26 cellular contexts compared by ENCODE assay signal in genomic region chr13:86882835-86883234, GRCh38.
DNase-seq lines count a peak whose midpoint lies in the region; ATAC-seq, FAIRE-seq and TF ChIP-seq lines count a peak whose summit lies in the region.
"Had no signal": no experiment of that assay in that cellular context is flagged by ENCODE, and none has a peak within 500 bp of the region (broad histone marks: within the 10 kb centered on the region; RNA-seq: fewer than 3 reads in every experiment).

No MANE protein-coding gene starts in this region.

- H4K5ac ChIP-seq in IMR-90 (ENCODE audit: low read depth, low read length) (no peak overlapping the region), H1 (ENCODE audit: insufficient read length, low read depth, low read length) (no peak overlapping the region)

- H3K36me3 ChIP-seq in IMR-90 (ENCODE audit: control insufficient read depth, insufficient read depth, low read length): no peaks in the 10 kb centered on the region
- no peaks in the 10 kb centered on the region for H3K36me3 ChIP-seq in H1 (ENCODE audit: control insufficient read depth in 2 of 4, insufficient read depth in 4 of 4, low read length in 3 of 4)
- H3K36me3 ChIP-seq: gastrocnemius medialis, prostate gland, thoracic aorta had no signal

- no peak overlapping the region; the same call in 1 of the 2 replicates for H2BK12ac ChIP-seq in H1 (ENCODE audit: low read depth, low read length)

- no peak overlapping the region for H2AFZ ChIP-seq in IMR-90 (replicated peaks; ENCODE audit: low read length, poor library complexity)
- H2AFZ ChIP-seq in H1 (ENCODE audit: low read length): no peak overlapping the region
- H2AFZ ChIP-seq: GM23248 had no signal

- in situ Hi-C loops in IMR-90 (cut with MboI; ENCODE audit: low sequenced_read_pairs): no loop called here

- no peak overlapping the region for H2BK15ac ChIP-seq in IMR-90 (ENCODE audit: low read depth, low read length)
- H2BK15ac ChIP-seq in H1 (ENCODE audit: low read length): no peak overlapping the region

- TF ChIP-seq RAD21 in IMR-90 (IDR thresholded peaks at IDR 0.05; ENCODE audit: low read length) (no peak), H1 (IDR thresholded peaks at IDR 0.05 in 1 of 2, conservative IDR thresholded peaks at IDR 0.05 in 1 of 2; ENCODE audit: low read depth in 2 of 2, low read length in 2 of 2) (no peak)

- no peak overlapping the region for H2BK20ac ChIP-seq in IMR-90 (ENCODE audit: low read depth, low read length)
- no peak overlapping the region for H2BK20ac ChIP-seq in H1 (ENCODE audit: low read length)

- H3K27ac Mint-ChIP-seq in glutamatergic neuron (ENCODE audit: unreplicated experiment) (no peak overlapping the region), endothelial cell (ENCODE audit: unreplicated experiment) (no peak overlapping the region)
- H3K27ac Mint-ChIP-seq: activated CD8-positive, alpha-beta memory T cell treated with anti-CD3 and anti-CD28 coated beads, Interleukin-2, amount 10 ng/mL, durations not matched to agents 7 days and 5 days; activated naive CD4-positive, alpha-beta T cell treated with anti-CD3 and anti-CD28 coated beads, Interleukin-2, amount 50 U/mL, for 24 hours; activated T-helper 1 cell treated with anti-CD3 and anti-CD28 coated beads, Interleukin-12 subunit alpha, Interleukin-12 subunit beta, Interleukin-2, Interleukin-4 antibody, amounts not matched to agents 30 ng/mL and 10 ng/mL and 1 ng/mL, durations not matched to agents 14 hours and 24 hours and 36 hours; mesothelial cell of epicardium; nephron had no signal

- no peaks in the 10 kb centered on the region for H3K9me1 ChIP-seq in IMR-90 (ENCODE audit: insufficient read depth, low read length)

- TF ChIP-seq CTCF in IMR-90 (conservative IDR thresholded peaks at IDR 0.05; ENCODE audit: low read depth, low read length) (no peak), H1 (IDR thresholded peaks at IDR 0.05; ENCODE audit: control extremely low read depth in 1 of 3, insufficient read depth in 1 of 3, low read depth in 1 of 3, low read length in 3 of 3) (no peak), glutamatergic neuron (IDR thresholded peaks at IDR 0.05; ENCODE audit: partially characterized antibody, unreplicated experiment) (no peak), endothelial cell (IDR thresholded peaks at IDR 0.05; ENCODE audit: unreplicated experiment) (no peak), foreskin keratinocyte (conservative IDR thresholded peaks at IDR 0.05) (no peak)

- H4K8ac ChIP-seq in IMR-90 (ENCODE audit: low read depth in 2 of 2, low read length in 2 of 2) (no peak overlapping the region), H1 (ENCODE audit: extremely low read depth, insufficient read depth, low read length) (no peak overlapping the region)

- dilution Hi-C loops in IMR-90 (cut with HindIII; ENCODE audit: low sequenced_read_pairs, unreplicated experiment): no loop called here

- H3K9ac ChIP-seq in IMR-90 (ENCODE audit: low read depth, low read length) (no peak overlapping the region), H1 (replicated peaks in 1 of 4; ENCODE audit: extremely low read depth in 1 of 4, low read depth in 3 of 4, low read length in 3 of 4) (no peak overlapping the region)
- H3K9ac ChIP-seq: GM23248 had no signal

- H3K79me2 ChIP-seq in H1 (ENCODE audit: control insufficient read depth in 1 of 2, insufficient read depth in 2 of 2, low read length in 2 of 2): no peaks in the 10 kb centered on the region

- H2AK5ac ChIP-seq in IMR-90 (ENCODE audit: low read depth, low read length): no peak overlapping the region
- no peak overlapping the region; the same call in 1 of the 2 replicates for H2AK5ac ChIP-seq in H1 (ENCODE audit: low read depth, low read length)

- H3K27ac ChIP-seq in IMR-90 (ENCODE audit: insufficient read depth, low read length) (no peak overlapping the region), H1 (ENCODE audit: low read depth, low read length) (no peak overlapping the region), foreskin keratinocyte (no peak overlapping the region)
- H3K27ac ChIP-seq: C4-2B, gastrocnemius medialis, GM23248, prostate gland, skin epidermis, thoracic aorta had no signal

- intact Hi-C loops in IMR-90 (cut with micrococcal nuclease): no loop called here

- ATAC-seq in IMR-90 (ENCODE audit: low read depth) (no peak), foreskin keratinocyte (no peak)
- ATAC-seq: activated CD8-positive, alpha-beta memory T cell treated with anti-CD3 and anti-CD28 coated beads, Interleukin-2, amount 10 ng/mL, durations not matched to agents 7 days and 5 days; gastrocnemius medialis had no signal

- H3K27me3 ChIP-seq in IMR-90 (ENCODE audit: control insufficient read depth, insufficient read depth, low read length): no peaks in the 10 kb centered on the region
- peaks cover 7 to 30% (median 18%) of the 10 kb centered on the region in 4 experiments for H3K27me3 ChIP-seq in H1 (replicated peaks in 1 of 4; ENCODE audit: control insufficient read depth in 3 of 4, extremely low read depth in 1 of 4, insufficient read depth in 3 of 4, low read length in 3 of 4)
- no peaks in the 10 kb centered on the region for H3K27me3 ChIP-seq in foreskin keratinocyte
- H3K27me3 ChIP-seq: gastrocnemius medialis had no signal

- TF ChIP-seq EP300 in H1 (IDR thresholded peaks at IDR 0.05; ENCODE audit: borderline replicate concordance in 1 of 2, low read depth in 2 of 2, low read length in 2 of 2): no peak

- no peaks in the 10 kb centered on the region for H3K9me3 Mint-ChIP-seq in glutamatergic neuron (ENCODE audit: unreplicated experiment)
- no peaks in the 10 kb centered on the region for H3K9me3 Mint-ChIP-seq in endothelial cell (ENCODE audit: unreplicated experiment)
- H3K9me3 Mint-ChIP-seq: activated T-helper 1 cell treated with anti-CD3 and anti-CD28 coated beads, Interleukin-12 subunit alpha, Interleukin-12 subunit beta, Interleukin-2, Interleukin-4 antibody, amounts not matched to agents 30 ng/mL and 10 ng/mL and 1 ng/mL, durations not matched to agents 14 hours and 24 hours and 36 hours; nephron had no signal

- H3K4me1 ChIP-seq in IMR-90 (ENCODE audit: control insufficient read depth, insufficient read depth, low read length): no peaks in the 10 kb centered on the region
- H3K4me1 ChIP-seq in H1 (replicated peaks in 1 of 4; ENCODE audit: control insufficient read depth in 3 of 4, insufficient read depth in 4 of 4, low read length in 3 of 4): peaks cover 3 to 5% (median 4%) of the 10 kb centered on the region in 4 experiments; a peak in 6 of 7 replicates
- no peaks in the 10 kb centered on the region for H3K4me1 ChIP-seq in foreskin keratinocyte
- H3K4me1 ChIP-seq: gastrocnemius medialis, prostate gland had no signal

- H2AK9ac ChIP-seq in IMR-90 (replicated peaks; ENCODE audit: low read depth, low read length, poor library complexity): no peak overlapping the region

- H3K14ac ChIP-seq in IMR-90 (replicated peaks; ENCODE audit: low read depth, low read length) (no peak overlapping the region), H1 (ENCODE audit: insufficient read length) (no peak overlapping the region)

- no peak overlapping the region for H3K4me2 ChIP-seq in IMR-90 (ENCODE audit: low read depth, low read length)
- H3K4me2 ChIP-seq in H1 (ENCODE audit: insufficient read depth in 1 of 2, low read depth in 2 of 2, low read length in 2 of 2): peak overlapping the region; percentile 10 to 32; a peak in 3 of 4 replicates

- CTCF ChIA-PET in IMR-90 (lab: Yijun Ruan, JAX): no interaction called here
- CTCF ChIA-PET in H1 (lab: Charles Lee; ENCODE audit: partially characterized antibody): no interaction called here

- BruUV-seq in IMR-90 (replicated peaks; lab: Mats Ljungman, UMichigan): no TSS peak

- H3K56ac ChIP-seq in IMR-90 (ENCODE audit: extremely low read depth, insufficient read depth, low read length) (no peak overlapping the region), H1 (replicated peaks; ENCODE audit: insufficient read length, low read depth, low read length) (no peak overlapping the region)

- no peaks in the 10 kb centered on the region for H3K23me2 ChIP-seq in H1 (ENCODE audit: low read depth, low read length)

- H3K18ac ChIP-seq in IMR-90 (ENCODE audit: low read depth, low read length) (no peak overlapping the region), H1 (ENCODE audit: extremely low read depth, low read length) (no peak overlapping the region)

- DNase-seq in CMK (ENCODE audit: low read depth) (peak; percentile 99), IMR-90 (peak; percentile 2), OCI-M2 (lab: John Stamatoyannopoulos, UW; ENCODE audit: unreplicated experiment) (peak; percentile 82), H1 (ENCODE audit: low read depth in 1 of 2, low spot score in 2 of 2) (no peak), SIG-M5 treated with dmso at 0.1 percent for 504 hours (lab: John Stamatoyannopoulos, UW; ENCODE audit: unreplicated experiment) (no peak), glutamatergic neuron (no peak), endothelial cell (ENCODE audit: low spot score) (no peak), foreskin keratinocyte (no peak)
- DNase-seq: activated CD4-positive, alpha-beta T cell treated with anti-CD3 and anti-CD28 coated beads for 48 hours; activated CD8-positive, alpha-beta memory T cell treated with anti-CD3 and anti-CD28 coated beads, Interleukin-2, amount 10 ng/mL, durations not matched to agents 7 days and 5 days; cerebellar nuclear complex; gastrocnemius medialis; GM23248; kidney glomerular epithelial cell; NCI-H2107; NCI-H69; stimulated activated naive CD4-positive, alpha-beta T cell; T-helper 9 cell had no signal

- H4K20me1 ChIP-seq in IMR-90 (ENCODE audit: insufficient read depth, low read length) (no peaks in the 10 kb centered on the region), H1 (replicated peaks in 1 of 2; ENCODE audit: control insufficient read depth in 1 of 2, insufficient read depth in 2 of 2, low read length in 2 of 2) (no peaks in the 10 kb centered on the region)

- H3K27me3 Mint-ChIP-seq in glutamatergic neuron (ENCODE audit: unreplicated experiment) (no peaks in the 10 kb centered on the region), endothelial cell (ENCODE audit: unreplicated experiment) (peaks cover 1% of the 10 kb centered on the region)
- H3K27me3 Mint-ChIP-seq: activated CD8-positive, alpha-beta memory T cell treated with anti-CD3 and anti-CD28 coated beads, Interleukin-2, amount 10 ng/mL, durations not matched to agents 7 days and 5 days; activated naive CD4-positive, alpha-beta T cell treated with anti-CD3 and anti-CD28 coated beads, Interleukin-2, amount 50 U/mL, for 24 hours had no signal

- H3K79me1 ChIP-seq in IMR-90 (ENCODE audit: low read depth in 1 of 2, low read length in 2 of 2) (no peaks in the 10 kb centered on the region), H1 (ENCODE audit: low read depth, low read length) (no peaks in the 10 kb centered on the region)

- H3K4me3 ChIP-seq in IMR-90 (ENCODE audit: insufficient read depth, low read depth, low read length): no peak overlapping the region
- peak overlapping the region in 1 of 4 experiments; percentile 40; a peak in 1 of 8 replicates for H3K4me3 ChIP-seq in H1 (ENCODE audit: extremely low read depth in 1 of 4, insufficient read depth in 2 of 4, low read depth in 3 of 4, low read length in 4 of 4)
- H3K4me3 ChIP-seq: gastrocnemius medialis, GM23248, prostate gland, skin epidermis, thoracic aorta had no signal

- WGBS in IMR-90 (ENCODE audit: extremely low coverage in 2 of 2, insufficient read length in 1 of 2), 2 experiments: no CpG with 5 or more reads among the region's 3 CpGs
- 91% methylated on average over 3 of the region's 3 CpGs; no CpG with 5 or more reads in 1 of the 2 experiments for WGBS in H1 (ENCODE audit: extremely low coverage in 1 of 2, insufficient coverage in 1 of 2, insufficient read length in 1 of 2, insufficient replicate concordance in 2 of 2, low coverage in 1 of 2, low lambda C conversion rate in 2 of 2, missing lambda C conversion rate in 1 of 2), 2 experiments

- H4K91ac ChIP-seq in IMR-90 (ENCODE audit: insufficient read depth, low read depth, low read length) (no peak overlapping the region), H1 (replicated peaks; ENCODE audit: insufficient read length, low read length) (no peak overlapping the region)

- H3K4me3 Mint-ChIP-seq in glutamatergic neuron (ENCODE audit: unreplicated experiment): no peak overlapping the region
- no peak overlapping the region for H3K4me3 Mint-ChIP-seq in endothelial cell (ENCODE audit: unreplicated experiment)
- H3K4me3 Mint-ChIP-seq: activated CD8-positive, alpha-beta memory T cell treated with anti-CD3 and anti-CD28 coated beads, Interleukin-2, amount 10 ng/mL, durations not matched to agents 7 days and 5 days; activated naive CD4-positive, alpha-beta T cell treated with anti-CD3 and anti-CD28 coated beads, Interleukin-2, amount 50 U/mL, for 24 hours; activated T-helper 1 cell treated with anti-CD3 and anti-CD28 coated beads, Interleukin-12 subunit alpha, Interleukin-12 subunit beta, Interleukin-2, Interleukin-4 antibody, amounts not matched to agents 30 ng/mL and 10 ng/mL and 1 ng/mL, durations not matched to agents 14 hours and 24 hours and 36 hours; mesothelial cell of epicardium; nephron had no signal

- H2BK5ac ChIP-seq in IMR-90 (ENCODE audit: low read depth, low read length, poor library complexity, severe bottlenecking) (no peak overlapping the region), H1 (ENCODE audit: low read depth, low read length) (no peak overlapping the region)

- POLR2A ChIA-PET in IMR-90 (lab: Charles Lee; ENCODE audit: unreplicated experiment): no interaction called here
- POLR2A ChIA-PET in H1 (lab: Charles Lee; ENCODE audit: partially characterized antibody): interaction anchor here (0.6 kb wide), 1 partner anchor 936 kb away, joined by 3 read pairs; no protein-coding TSS in a partner anchor

- H3K23ac ChIP-seq in IMR-90 (ENCODE audit: low read depth, low read length) (no peak overlapping the region), H1 (ENCODE audit: insufficient read length) (no peak overlapping the region)

- H3K4ac ChIP-seq in IMR-90 (ENCODE audit: low read depth, low read length) (no peak overlapping the region), H1 (replicated peaks; ENCODE audit: insufficient read length, low read depth, low read length) (no peak overlapping the region)

- no peak for TF ChIP-seq POLR2A in IMR-90 (IDR thresholded peaks at IDR 0.05; ENCODE audit: low read depth, low read length)
- no peak for TF ChIP-seq POLR2A in H1 (IDR thresholded peaks at IDR 0.05; ENCODE audit: control extremely low read depth in 1 of 2, low read depth in 2 of 2, low read length in 2 of 2)

- H3K4me1 Mint-ChIP-seq in glutamatergic neuron (ENCODE audit: low read depth, unreplicated experiment) (peaks cover 2% of the 10 kb centered on the region), endothelial cell (ENCODE audit: unreplicated experiment) (peaks cover 8% of the 10 kb centered on the region)
- H3K4me1 Mint-ChIP-seq: activated CD8-positive, alpha-beta memory T cell treated with anti-CD3 and anti-CD28 coated beads, Interleukin-2, amount 10 ng/mL, durations not matched to agents 7 days and 5 days; activated naive CD4-positive, alpha-beta T cell treated with anti-CD3 and anti-CD28 coated beads, Interleukin-2, amount 50 U/mL, for 24 hours; nephron had no signal

- H3K9me3 ChIP-seq in IMR-90 (ENCODE audit: control insufficient read depth, insufficient read depth, low read length) (no peaks in the 10 kb centered on the region), H1 (ENCODE audit: insufficient read depth in 2 of 2, low read depth in 1 of 2, low read length in 1 of 2) (no peaks in the 10 kb centered on the region)
- H3K9me3 ChIP-seq: gastrocnemius medialis, prostate gland, thoracic aorta had no signal

- H2BK120ac ChIP-seq in IMR-90 (ENCODE audit: low read depth, low read length) (no peak overlapping the region), H1 (replicated peaks; ENCODE audit: low read depth, low read length) (no peak overlapping the region)

- H3K36me3 Mint-ChIP-seq in glutamatergic neuron (ENCODE audit: unreplicated experiment) (no peaks in the 10 kb centered on the region), endothelial cell (ENCODE audit: low read depth, unreplicated experiment) (no peaks in the 10 kb centered on the region)
- H3K36me3 Mint-ChIP-seq: activated CD8-positive, alpha-beta memory T cell treated with anti-CD3 and anti-CD28 coated beads, Interleukin-2, amount 10 ng/mL, durations not matched to agents 7 days and 5 days; activated naive CD4-positive, alpha-beta T cell treated with anti-CD3 and anti-CD28 coated beads, Interleukin-2, amount 50 U/mL, for 24 hours; mesothelial cell of epicardium had no signal

- no peak for FAIRE-seq in H1 (lab: Jason Lieb, UNC)

Comparison
In these comparisons a context has a peak if more than half of its experiments do, and no peak if none do; other contexts are left out.
1. DNase-seq: peak in CMK (single experiment), IMR-90 (single experiment) and OCI-M2 (single experiment); none in H1 (0 of 2), SIG-M5 treated with dmso at 0.1 percent for 504 hours (single experiment), glutamatergic neuron (single experiment), endothelial cell (single experiment) and foreskin keratinocyte (0 of 2).